ENCODE assay signal across 8 cellular contexts in genomic region chr13:99605417-99606321, GRCh38. TPM values are rescaled to one million over a fixed set of nuclear protein-coding genes. Genes with fewer than 3 reads are reported as not detected.
A peak's percentile ranks its signal among the peaks of the same experiment; 100 is the strongest.
DNase-seq lines count a peak whose midpoint lies in the region; ATAC-seq lines count a peak whose summit lies in the region.

No MANE protein-coding gene starts in this region.

- H3K4me1 Mint-ChIP-seq in activated CD8-positive, alpha-beta memory T cell treated with anti-CD3 and anti-CD28 coated beads, Interleukin-2, amount 10 ng/mL, durations not matched to agents 7 days and 5 days, result peaks cover 31% of the 10 kb centered on the region

- H3K27ac ChIP-seq in substantia nigra (ENCODE audit: low read depth, low read length, poor library complexity, severe bottlenecking), result peak overlapping the region; percentile 80

- H3K9me3 Mint-ChIP-seq in activated CD8-positive, alpha-beta memory T cell treated with anti-CD3 and anti-CD28 coated beads, Interleukin-2, amount 10 ng/mL, durations not matched to agents 7 days and 5 days (ENCODE audit: low read depth), result no peaks in the 10 kb centered on the region

- H3K27ac Mint-ChIP-seq in activated CD8-positive, alpha-beta memory T cell treated with anti-CD3 and anti-CD28 coated beads, Interleukin-2, amount 10 ng/mL, durations not matched to agents 7 days and 5 days, result peak overlapping the region; percentile 75

- DNase-seq in AG08395 (ENCODE audit: low spot score), result peak; percentile 43
- peak; percentile 55 for DNase-seq in NCI-H345 treated with DMSO at 0.1 percent for 48 hours (lab: John Stamatoyannopoulos, UW; ENCODE audit: unreplicated experiment)
- peak; percentile 66 for DNase-seq in activated CD8-positive, alpha-beta memory T cell treated with anti-CD3 and anti-CD28 coated beads, Interleukin-2, amount 10 ng/mL, durations not matched to agents 7 days and 5 days
- DNase-seq in myocyte (ENCODE audit: low read depth), result peak; percentile 77
- peak in 30 of 49 donors; percentile 10 to 67 (median 23) for DNase-seq in substantia nigra (lab: John Stamatoyannopoulos, UW)

- peak overlapping the region; percentile 85 for H3K4me3 Mint-ChIP-seq in activated CD8-positive, alpha-beta memory T cell treated with anti-CD3 and anti-CD28 coated beads, Interleukin-2, amount 10 ng/mL, durations not matched to agents 7 days and 5 days

- CTCF ChIA-PET in activated CD8-positive, alpha-beta memory T cell treated with anti-CD3 and anti-CD28 coated beads, Interleukin-2, amount 10 ng/mL, durations not matched to agents 7 days and 5 days (lab: Charles Lee), result interaction anchor here (0.7 to 1.9 kb wide), 8 partner anchors 10 to 980 kb away, joined by 3 to 11 read pairs (median 3); no protein-coding TSS in a partner anchor

- ATAC-seq in GM18861 (IDR thresholded peaks at IDR 0.05; ENCODE audit: unreplicated experiment) (peak; percentile 50), HG03064 (IDR thresholded peaks at IDR 0.05; ENCODE audit: low read depth, unreplicated experiment) (peak; percentile 58), esophagus mucosa (peak; percentile 51)
- ATAC-seq in activated CD8-positive, alpha-beta memory T cell treated with anti-CD3 and anti-CD28 coated beads, Interleukin-2, amount 10 ng/mL, durations not matched to agents 7 days and 5 days, result peak; percentile 63

- peaks cover 4% of the 10 kb centered on the region for H3K36me3 Mint-ChIP-seq in activated CD8-positive, alpha-beta memory T cell treated with anti-CD3 and anti-CD28 coated beads, Interleukin-2, amount 10 ng/mL, durations not matched to agents 7 days and 5 days

- H3K27me3 Mint-ChIP-seq in activated CD8-positive, alpha-beta memory T cell treated with anti-CD3 and anti-CD28 coated beads, Interleukin-2, amount 10 ng/mL, durations not matched to agents 7 days and 5 days, result no peaks in the 10 kb centered on the region

RNA-seq across cellular contexts. Expression of gene CLYBL, which starts 0.8 kb away (rescaled TPM):
- 1 to 10 TPM; 4.1 to 7.6 TPM for total RNA-seq in activated CD8-positive, alpha-beta memory T cell treated with anti-CD3 and anti-CD28 coated beads, Interleukin-2, amount 10 ng/mL, durations not matched to agents 7 days and 5 days
- total RNA-seq in esophagus mucosa (10.7 TPM), myocyte (1.6 TPM in 2 replicates)
- 3.3 TPM for polyA plus RNA-seq in myocyte (2012)

Comparison
In these comparisons a context has a peak if more than half of its experiments do, and no peak if none do; other contexts are left out.
1. Peak in every context shown above with its lines: DNase-seq, ATAC-seq and H3K27ac ChIP-seq.
2. DNase-seq: peak in every context shown above with its lines; median percentile 77 in myocyte; 66 in activated CD8-positive, alpha-beta memory T cell treated with anti-CD3 and anti-CD28 coated beads, Interleukin-2, amount 10 ng/mL, durations not matched to agents 7 days and 5 days; 55 in NCI-H345 treated with DMSO at 0.1 percent for 48 hours; 43 in AG08395; 23 in substantia nigra.